Comparison of ENCODE assay signal across 25 cellular contexts in the genomic region with DNA sequence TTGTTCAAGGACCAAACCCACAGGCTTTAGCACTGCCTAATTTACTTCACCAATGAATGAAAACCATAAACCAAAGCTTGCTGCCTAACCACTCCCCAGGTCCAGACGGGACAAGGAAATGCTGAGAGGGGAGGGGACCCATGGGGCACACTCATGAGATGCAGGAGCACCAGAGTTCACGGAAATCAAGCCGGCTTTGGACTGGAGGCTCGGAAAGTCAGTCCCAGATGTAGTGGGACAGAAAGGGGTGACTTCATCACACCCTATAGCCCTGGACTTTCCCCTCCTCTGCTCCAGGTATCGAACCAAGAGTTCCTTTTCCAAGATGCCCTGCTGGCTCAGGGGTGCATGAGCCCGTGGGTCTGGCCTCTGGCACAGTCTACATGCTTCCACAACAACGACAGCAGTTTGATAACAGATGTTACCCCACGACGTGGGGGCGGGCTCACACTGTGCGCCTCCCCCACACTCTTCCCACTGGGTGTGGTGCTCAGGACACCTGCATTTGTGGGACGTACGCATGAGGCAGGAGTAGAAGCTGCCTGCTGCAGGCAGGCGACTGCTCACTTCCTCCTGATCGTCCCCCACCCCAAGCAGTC.
DNase-seq lines count a peak whose midpoint lies in the region; ATAC-seq and TF ChIP-seq lines count a peak whose summit lies in the region.
"Had no signal": no experiment of that assay in that cellular context is flagged by ENCODE, and none has a peak within 500 bp of the region (broad histone marks: within the 10 kb centered on the region; RNA-seq: fewer than 3 reads in every experiment).

No MANE protein-coding gene starts in this region.

- H3K36me3 ChIP-seq in IMR-90 (ENCODE audit: control insufficient read depth, insufficient read depth, low read length) (peaks cover 40% of the 10 kb centered on the region), sigmoid colon (peaks cover 22 to 64% (median 35%) of the 10 kb centered on the region in 4 donors)

- H3K27me3 ChIP-seq in IMR-90 (ENCODE audit: control insufficient read depth, insufficient read depth, low read length) (no peaks in the 10 kb centered on the region), sigmoid colon (no peaks in the 10 kb centered on the region)
- H3K27me3 ChIP-seq: BE2C, colonic mucosa, hepatocyte, suprapubic skin had no signal

- no peaks in the 10 kb centered on the region for H3K9me3 Mint-ChIP-seq in activated T-cell treated with anti-CD3 and anti-CD28 coated beads, Interleukin-2, amount 50 U/mL, for 24 hours
- H3K9me3 Mint-ChIP-seq in activated T-cell treated with anti-CD3 and anti-CD28 coated beads, Interleukin-2, amount 50 U/mL, for 4 hours: no peaks in the 10 kb centered on the region
- H3K9me3 Mint-ChIP-seq in central memory CD8-positive, alpha-beta T cell: no peaks in the 10 kb centered on the region
- H3K9me3 Mint-ChIP-seq: activated CD4-positive, alpha-beta T cell treated with anti-CD3 and anti-CD28 coated beads, Interleukin-2, amount 10 ng/mL, durations not matched to agents 24 days and 14 days; effector memory CD8-positive, alpha-beta T cell; neural crest cell had no signal

- TF ChIP-seq POLR2A in IMR-90 (IDR thresholded peaks at IDR 0.05; ENCODE audit: low read depth, low read length) (no peak), sigmoid colon (IDR thresholded peaks at IDR 0.05) (no peak)

- H3K4me1 Mint-ChIP-seq in activated T-cell treated with anti-CD3 and anti-CD28 coated beads, Interleukin-2, amount 50 U/mL, for 24 hours (ENCODE audit: low read depth): peaks cover 25% of the 10 kb centered on the region
- H3K4me1 Mint-ChIP-seq in activated T-cell treated with anti-CD3 and anti-CD28 coated beads, Interleukin-2, amount 50 U/mL, for 4 hours (ENCODE audit: low read depth): peaks cover 14% of the 10 kb centered on the region
- peaks cover 4% of the 10 kb centered on the region for H3K4me1 Mint-ChIP-seq in central memory CD8-positive, alpha-beta T cell

- no peak overlapping the region for H3K4ac ChIP-seq in IMR-90 (ENCODE audit: low read depth, low read length)

- TF ChIP-seq EP300 in sigmoid colon (IDR thresholded peaks at IDR 0.05): no peak

- H2BK120ac ChIP-seq in IMR-90 (ENCODE audit: low read depth, low read length): no peak overlapping the region

- H4K91ac ChIP-seq in IMR-90 (ENCODE audit: insufficient read depth, low read depth, low read length): no peak overlapping the region

- TSS peak; percentile 93 for BruUV-seq in IMR-90 (replicated peaks; lab: Mats Ljungman, UMichigan)

- H3K4me2 ChIP-seq in IMR-90 (ENCODE audit: low read depth, low read length): no peak overlapping the region
- H3K4me2 ChIP-seq: hepatocyte had no signal

- no peak overlapping the region for H2AK9ac ChIP-seq in IMR-90 (replicated peaks; ENCODE audit: low read depth, low read length, poor library complexity)

- ATAC-seq in activated T-cell treated with anti-CD3 and anti-CD28 coated beads, Interleukin-2, amount 50 U/mL, for 4 hours: no peak
- no peak for ATAC-seq in IMR-90 (ENCODE audit: low read depth)
- ATAC-seq in central memory CD8-positive, alpha-beta T cell (replicated peaks; ENCODE audit: extremely low read depth, poor library complexity, severe bottlenecking): no peak
- ATAC-seq in GM18867 (IDR thresholded peaks at IDR 0.05; ENCODE audit: unreplicated experiment): no peak
- ATAC-seq: effector memory CD8-positive, alpha-beta T cell; HCT116 had no signal

- H3K4me1 ChIP-seq in IMR-90 (ENCODE audit: control insufficient read depth, insufficient read depth, low read length): peaks cover 9% of the 10 kb centered on the region
- H3K4me1 ChIP-seq in sigmoid colon: peaks cover 0 to 6% (median 5%) of the 10 kb centered on the region in 4 donors
- H3K4me1 ChIP-seq: BE2C, colonic mucosa, suprapubic skin had no signal

- no peak overlapping the region for H3K9ac ChIP-seq in IMR-90 (ENCODE audit: low read depth, low read length)

- no peak overlapping the region for H3K23ac ChIP-seq in IMR-90 (ENCODE audit: low read depth, low read length)

- H3K9me3 ChIP-seq in IMR-90 (ENCODE audit: control insufficient read depth, insufficient read depth, low read length) (no peaks in the 10 kb centered on the region), sigmoid colon (no peaks in the 10 kb centered on the region)
- H3K9me3 ChIP-seq: BE2C, colonic mucosa, left ventricle myocardium inferior, suprapubic skin had no signal

- peaks cover 3 to 8% of the 10 kb centered on the region in 2 experiments; a peak in 1 of 4 replicates for H3K79me1 ChIP-seq in IMR-90 (ENCODE audit: low read depth in 1 of 2, low read length in 2 of 2)

- WGBS in IMR-90 (ENCODE audit: extremely low coverage in 2 of 2, insufficient read length in 1 of 2), 2 experiments: 82% methylated on average over 2 of the region's 15 CpGs; no CpG with 5 or more reads in 1 of the 2 experiments
- WGBS in sigmoid colon, 2 donors: 70 to 78% methylated on average over 15 of the region's 15 CpGs

- no peak overlapping the region for H3K18ac ChIP-seq in IMR-90 (ENCODE audit: low read depth, low read length)

- peak; percentile 18 for DNase-seq in activated T-cell treated with anti-CD3 and anti-CD28 coated beads, Interleukin-2, amount 50 U/mL, for 24 hours
- no peak for DNase-seq in activated T-cell treated with anti-CD3 and anti-CD28 coated beads, Interleukin-2, amount 50 U/mL, for 4 hours
- DNase-seq in IMR-90 (no peak), sigmoid colon (peak; percentile 55), DMS53 (lab: John Stamatoyannopoulos, UW) (no peak), NCI-H2171 treated with DMSO at 0.1 percent for 48 hours (lab: John Stamatoyannopoulos, UW) (no peak)
- DNase-seq in central memory CD8-positive, alpha-beta T cell (ENCODE audit: low spot score in 2 of 2): no peak
- DNase-seq: activated CD4-positive, alpha-beta T cell treated with anti-CD3 and anti-CD28 coated beads, Interleukin-2, amount 10 ng/mL, durations not matched to agents 24 days and 14 days; activated gamma-delta T cell treated with Interleukin-2 at 50 U/mL for 16 hours; amniotic stem cell; BE2C; colonic mucosa; effector memory CD8-positive, alpha-beta T cell; foreskin melanocyte; left ventricle myocardium inferior; NCI-H1417; NCI-H2081; NCI-H345; NCI-H748 treated with DMSO at 0.1 percent for 48 hours; T-helper 1 cell had no signal

- CTCF ChIA-PET in IMR-90 (lab: Yijun Ruan, JAX): no interaction called here

- H3K36me3 Mint-ChIP-seq in activated T-cell treated with anti-CD3 and anti-CD28 coated beads, Interleukin-2, amount 50 U/mL, for 24 hours (ENCODE audit: low read depth): peaks cover 67% of the 10 kb centered on the region
- peaks cover 11% of the 10 kb centered on the region for H3K36me3 Mint-ChIP-seq in activated T-cell treated with anti-CD3 and anti-CD28 coated beads, Interleukin-2, amount 50 U/mL, for 4 hours (ENCODE audit: insufficient read depth)
- H3K36me3 Mint-ChIP-seq in central memory CD8-positive, alpha-beta T cell (ENCODE audit: insufficient read depth): peaks cover 7% of the 10 kb centered on the region

- H4K20me1 ChIP-seq in IMR-90 (ENCODE audit: insufficient read depth, low read length): no peaks in the 10 kb centered on the region

- no peak overlapping the region for H2AFZ ChIP-seq in IMR-90 (replicated peaks; ENCODE audit: low read length, poor library complexity)
- H2AFZ ChIP-seq: hepatocyte had no signal

- H2AK5ac ChIP-seq in IMR-90 (ENCODE audit: low read depth, low read length): no peak overlapping the region

- no peak overlapping the region for H3K4me3 ChIP-seq in IMR-90 (ENCODE audit: insufficient read depth, low read depth, low read length)
- no peak overlapping the region for H3K4me3 ChIP-seq in sigmoid colon
- H3K4me3 ChIP-seq: colonic mucosa, hepatocyte, left ventricle myocardium inferior, suprapubic skin had no signal

- intact Hi-C loops in IMR-90 (cut with micrococcal nuclease) (no loop called here), sigmoid colon (cut with DNase I) (no loop called here)

- no peak overlapping the region for H4K5ac ChIP-seq in IMR-90 (ENCODE audit: low read depth, low read length)

- dilution Hi-C loops in IMR-90 (cut with HindIII; ENCODE audit: low sequenced_read_pairs, unreplicated experiment): no loop called here

- peaks cover 13% of the 10 kb centered on the region for H3K9me1 ChIP-seq in IMR-90 (ENCODE audit: insufficient read depth, low read length)

- no peak overlapping the region for H2BK5ac ChIP-seq in IMR-90 (ENCODE audit: low read depth, low read length, poor library complexity, severe bottlenecking)

- TF ChIP-seq CTCF in IMR-90 (conservative IDR thresholded peaks at IDR 0.05; ENCODE audit: low read depth, low read length): no peak
- TF ChIP-seq CTCF in sigmoid colon (IDR thresholded peaks at IDR 0.05): no peak

- no peak overlapping the region for H2BK20ac ChIP-seq in IMR-90 (ENCODE audit: low read depth, low read length)

- H4K8ac ChIP-seq in IMR-90 (ENCODE audit: low read depth in 2 of 2, low read length in 2 of 2): no peak overlapping the region

- H3K27ac ChIP-seq in IMR-90 (ENCODE audit: insufficient read depth, low read length): no peak overlapping the region
- H3K27ac ChIP-seq in sigmoid colon: no peak overlapping the region
- H3K27ac ChIP-seq: colonic mucosa, hepatocyte, left ventricle myocardium inferior, suprapubic skin had no signal

- H3K14ac ChIP-seq in IMR-90 (replicated peaks; ENCODE audit: low read depth, low read length): no peak overlapping the region

- no peak overlapping the region for H3K56ac ChIP-seq in IMR-90 (ENCODE audit: extremely low read depth, insufficient read depth, low read length)

- H3K27me3 Mint-ChIP-seq in activated T-cell treated with anti-CD3 and anti-CD28 coated beads, Interleukin-2, amount 50 U/mL, for 24 hours: no peaks in the 10 kb centered on the region
- no peaks in the 10 kb centered on the region for H3K27me3 Mint-ChIP-seq in activated T-cell treated with anti-CD3 and anti-CD28 coated beads, Interleukin-2, amount 50 U/mL, for 4 hours (ENCODE audit: low read depth)
- H3K27me3 Mint-ChIP-seq in central memory CD8-positive, alpha-beta T cell: no peaks in the 10 kb centered on the region
- H3K27me3 Mint-ChIP-seq: activated CD4-positive, alpha-beta T cell treated with anti-CD3 and anti-CD28 coated beads, Interleukin-2, amount 10 ng/mL, durations not matched to agents 24 days and 14 days; effector memory CD8-positive, alpha-beta T cell had no signal

- no peak overlapping the region for H2BK15ac ChIP-seq in IMR-90 (ENCODE audit: low read depth, low read length)

- no peak overlapping the region for H3K4me3 Mint-ChIP-seq in activated T-cell treated with anti-CD3 and anti-CD28 coated beads, Interleukin-2, amount 50 U/mL, for 24 hours
- no peak overlapping the region for H3K4me3 Mint-ChIP-seq in activated T-cell treated with anti-CD3 and anti-CD28 coated beads, Interleukin-2, amount 50 U/mL, for 4 hours
- no peak overlapping the region for H3K4me3 Mint-ChIP-seq in central memory CD8-positive, alpha-beta T cell
- H3K4me3 Mint-ChIP-seq: activated CD4-positive, alpha-beta T cell treated with anti-CD3 and anti-CD28 coated beads, Interleukin-2, amount 10 ng/mL, durations not matched to agents 24 days and 14 days; effector memory CD8-positive, alpha-beta T cell; neural crest cell had no signal

- no peak for TF ChIP-seq RAD21 in IMR-90 (IDR thresholded peaks at IDR 0.05; ENCODE audit: low read length)

- peak overlapping the region; percentile 48 for H3K27ac Mint-ChIP-seq in activated T-cell treated with anti-CD3 and anti-CD28 coated beads, Interleukin-2, amount 50 U/mL, for 24 hours
- peak overlapping the region; percentile 67 for H3K27ac Mint-ChIP-seq in central memory CD8-positive, alpha-beta T cell (ENCODE audit: low read depth)
- H3K27ac Mint-ChIP-seq: activated CD4-positive, alpha-beta T cell treated with anti-CD3 and anti-CD28 coated beads, Interleukin-2, amount 10 ng/mL, durations not matched to agents 24 days and 14 days had no signal

- POLR2A ChIA-PET in IMR-90 (lab: Charles Lee; ENCODE audit: unreplicated experiment): no interaction called here

- in situ Hi-C loops in IMR-90 (cut with MboI; ENCODE audit: low sequenced_read_pairs): loop anchor here (25.0 kb wide), 1 partner anchor 875 kb away; the partner anchor contains the start of gene MMP2

Comparison
In these comparisons a context has a peak if more than half of its experiments do, and no peak if none do; other contexts are left out.
1. DNase-seq: peak in activated T-cell treated with anti-CD3 and anti-CD28 coated beads, Interleukin-2, amount 50 U/mL, for 24 hours (single experiment) and sigmoid colon (single experiment); none in activated T-cell treated with anti-CD3 and anti-CD28 coated beads, Interleukin-2, amount 50 U/mL, for 4 hours (single experiment), IMR-90 (single experiment), central memory CD8-positive, alpha-beta T cell (0 of 2), DMS53 (single experiment) and NCI-H2171 treated with DMSO at 0.1 percent for 48 hours (single experiment).